11 cellular contexts compared by ENCODE assay signal in the genomic region with DNA sequence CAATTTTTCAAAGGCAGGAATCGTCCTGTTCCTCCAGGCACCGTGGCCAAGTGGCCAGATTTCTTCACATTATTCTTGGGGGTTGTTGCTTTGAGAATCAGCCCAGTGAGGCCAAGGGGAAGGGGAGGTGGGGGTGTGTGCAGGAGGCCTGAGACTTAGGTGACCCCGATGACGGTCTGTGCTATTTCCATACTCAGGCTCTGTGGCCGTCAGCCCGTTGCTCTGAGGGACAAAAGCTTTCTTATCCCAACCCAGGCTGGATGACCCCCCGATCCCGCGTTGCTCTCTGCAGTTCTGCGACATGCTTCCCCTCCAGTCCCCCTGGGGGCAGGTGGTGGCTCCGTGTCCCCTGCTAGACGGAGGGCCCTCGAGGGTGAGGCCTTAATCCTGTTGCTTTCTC. TPM values are rescaled to one million over a fixed set of nuclear protein-coding genes. Genes with fewer than 3 reads are reported as not detected.
"Had no signal": no experiment of that assay in that cellular context is flagged by ENCODE, and none has a peak within 500 bp of the region (broad histone marks: within the 10 kb centered on the region; RNA-seq: fewer than 3 reads in every experiment).

No MANE protein-coding gene starts in this region.

- H3K27ac Mint-ChIP-seq: activated CD4-positive, alpha-beta T cell treated with anti-CD3 and anti-CD28 coated beads for 36 hours; activated CD8-positive, alpha-beta T cell treated with anti-CD3 and anti-CD28 coated beads, Interleukin-2, amount 10 ng/mL, durations not matched to agents 7 days and 5 days; T-cell had no signal

- DNase-seq: activated CD4-positive, alpha-beta T cell treated with anti-CD3 and anti-CD28 coated beads for 36 hours; activated CD8-positive, alpha-beta memory T cell treated with anti-CD3 and anti-CD28 coated beads, Interleukin-2, amount 50 U/mL, for 48 hours; activated CD8-positive, alpha-beta T cell treated with anti-CD3 and anti-CD28 coated beads, Interleukin-2, amount 10 ng/mL, durations not matched to agents 7 days and 5 days; glutamatergic neuron; mesenchymal stem cell; small intestine; T-cell; T1000; upper lobe of left lung had no signal

- H3K4me1 Mint-ChIP-seq: activated CD4-positive, alpha-beta T cell treated with anti-CD3 and anti-CD28 coated beads for 36 hours; T-cell had no signal

- H3K27me3 Mint-ChIP-seq: activated CD4-positive, alpha-beta T cell treated with anti-CD3 and anti-CD28 coated beads for 36 hours had no signal

- H3K9me3 ChIP-seq: upper lobe of left lung had no signal

- H3K27ac ChIP-seq: cardiac muscle cell, SK-N-MC, upper lobe of left lung had no signal

- H3K4me3 Mint-ChIP-seq: activated CD4-positive, alpha-beta T cell treated with anti-CD3 and anti-CD28 coated beads for 36 hours; activated CD8-positive, alpha-beta T cell treated with anti-CD3 and anti-CD28 coated beads, Interleukin-2, amount 10 ng/mL, durations not matched to agents 7 days and 5 days; T-cell had no signal

- H3K36me3 Mint-ChIP-seq: T-cell had no signal

- H3K4me3 ChIP-seq: cardiac muscle cell, SK-N-MC, upper lobe of left lung had no signal

- H3K27me3 ChIP-seq: cardiac muscle cell, upper lobe of left lung had no signal

- H3K36me3 ChIP-seq: cardiac muscle cell, upper lobe of left lung had no signal

RNA-seq across cellular contexts. Expression of gene DOCK1, which starts 14.2 kb away (rescaled TPM):
- total RNA-seq: activated CD8-positive, alpha-beta T cell treated with anti-CD3 and anti-CD28 coated beads, Interleukin-2, amount 10 ng/mL, durations not matched to agents 7 days and 5 days had no signal
